In the genomic region with DNA sequence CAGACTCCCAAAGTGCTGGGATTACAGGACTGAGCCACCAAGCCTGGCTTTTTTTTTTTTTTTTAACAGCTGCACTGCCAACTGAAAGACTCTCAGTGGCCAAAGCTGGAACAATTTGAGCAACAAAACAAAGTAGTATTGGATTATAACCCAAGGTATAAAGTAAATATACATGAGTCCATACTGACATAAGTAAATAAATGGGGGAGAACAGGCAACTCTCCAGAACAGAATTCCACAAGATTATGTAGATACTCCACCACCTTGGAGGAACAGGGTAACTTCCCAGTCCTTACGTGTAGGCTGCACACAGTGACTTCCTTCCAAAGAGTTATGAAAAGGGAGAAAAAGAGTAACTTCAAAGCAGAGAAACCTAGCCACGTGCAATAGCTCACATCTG, we compare ENCODE assay signal across 1 cellular context.
TF ChIP-seq lines count a peak whose summit lies in the region.

No MANE protein-coding gene starts in this region.

TF ChIP-seq in HepG2, 621 proteins besides CTCF, POLR2A, EP300 and RAD21 (continued from another document):
- TF ChIP-seq, protein P1, sequence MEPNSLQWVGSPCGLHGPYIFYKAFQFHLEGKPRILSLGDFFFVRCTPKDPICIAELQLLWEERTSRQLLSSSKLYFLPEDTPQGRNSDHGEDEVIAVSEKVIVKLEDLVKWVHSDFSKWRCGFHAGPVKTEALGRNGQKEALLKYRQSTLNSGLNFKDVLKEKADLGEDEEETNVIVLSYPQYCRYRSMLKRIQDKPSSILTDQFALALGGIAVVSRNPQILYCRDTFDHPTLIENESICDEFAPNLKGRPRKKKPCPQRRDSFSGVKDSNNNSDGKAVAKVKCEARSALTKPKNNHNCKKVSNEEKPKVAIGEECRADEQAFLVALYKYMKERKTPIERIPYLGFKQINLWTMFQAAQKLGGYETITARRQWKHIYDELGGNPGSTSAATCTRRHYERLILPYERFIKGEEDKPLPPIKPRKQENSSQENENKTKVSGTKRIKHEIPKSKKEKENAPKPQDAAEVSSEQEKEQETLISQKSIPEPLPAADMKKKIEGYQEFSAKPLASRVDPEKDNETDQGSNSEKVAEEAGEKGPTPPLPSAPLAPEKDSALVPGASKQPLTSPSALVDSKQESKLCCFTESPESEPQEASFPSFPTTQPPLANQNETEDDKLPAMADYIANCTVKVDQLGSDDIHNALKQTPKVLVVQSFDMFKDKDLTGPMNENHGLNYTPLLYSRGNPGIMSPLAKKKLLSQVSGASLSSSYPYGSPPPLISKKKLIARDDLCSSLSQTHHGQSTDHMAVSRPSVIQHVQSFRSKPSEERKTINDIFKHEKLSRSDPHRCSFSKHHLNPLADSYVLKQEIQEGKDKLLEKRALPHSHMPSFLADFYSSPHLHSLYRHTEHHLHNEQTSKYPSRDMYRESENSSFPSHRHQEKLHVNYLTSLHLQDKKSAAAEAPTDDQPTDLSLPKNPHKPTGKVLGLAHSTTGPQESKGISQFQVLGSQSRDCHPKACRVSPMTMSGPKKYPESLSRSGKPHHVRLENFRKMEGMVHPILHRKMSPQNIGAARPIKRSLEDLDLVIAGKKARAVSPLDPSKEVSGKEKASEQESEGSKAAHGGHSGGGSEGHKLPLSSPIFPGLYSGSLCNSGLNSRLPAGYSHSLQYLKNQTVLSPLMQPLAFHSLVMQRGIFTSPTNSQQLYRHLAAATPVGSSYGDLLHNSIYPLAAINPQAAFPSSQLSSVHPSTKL (CRISPR knock-in tag; IDR thresholded peaks at IDR 0.05), result 0 out of 2 replicates have a peak, but pooled peaks have one; percentile 4
- TF ChIP-seq ZBTB8A (CRISPR knock-in tag; IDR thresholded peaks at IDR 0.05; ENCODE audit: borderline replicate concordance, low read depth), result no peak
